In the genomic region with DNA sequence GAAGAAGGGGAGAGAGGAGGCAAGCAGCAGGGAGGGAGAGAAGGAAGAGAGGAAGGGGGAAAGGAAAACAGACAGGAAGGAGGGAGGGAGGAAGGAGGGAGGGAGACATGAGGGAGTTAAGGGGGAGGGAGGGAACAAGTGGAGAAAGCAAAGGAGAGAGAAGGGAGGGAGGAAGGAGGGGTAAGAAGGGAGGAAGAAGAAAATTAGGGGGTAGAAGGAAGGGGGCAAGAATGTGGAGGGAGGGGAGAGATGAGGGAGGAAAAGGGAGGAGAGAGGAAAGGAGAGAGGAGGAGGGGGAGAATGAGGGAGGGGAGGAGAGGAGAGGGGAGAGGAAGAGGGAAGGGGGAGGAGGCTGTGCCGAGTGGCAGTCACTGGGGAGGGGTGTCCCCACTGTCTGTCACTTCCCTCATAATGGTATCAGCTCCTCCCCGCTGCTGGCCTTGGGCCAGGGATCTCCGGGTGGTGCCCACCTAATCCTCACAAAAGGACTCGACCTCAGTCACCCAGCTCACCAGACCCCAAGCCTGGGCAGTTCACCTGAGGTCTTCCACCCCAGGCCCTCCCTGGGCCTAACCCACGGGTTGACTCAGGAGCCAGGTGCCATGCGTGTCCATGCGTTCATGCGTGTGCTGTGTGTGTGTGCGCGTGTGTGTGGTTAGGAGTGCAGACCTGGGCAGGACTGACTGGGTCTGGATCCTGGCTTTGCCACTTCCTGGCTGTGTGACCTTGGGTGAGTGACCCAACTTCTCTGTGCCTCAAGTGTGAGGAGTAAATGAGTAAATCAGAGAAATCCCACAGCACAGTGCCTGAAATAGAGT, we compare ENCODE assay signal across 17 cellular contexts. TPM values are rescaled to one million over a fixed set of nuclear protein-coding genes. Genes with fewer than 3 reads are reported as not detected.
DNase-seq lines count a peak whose midpoint lies in the region; ATAC-seq lines count a peak whose summit lies in the region.
"Had no signal": no experiment of that assay in that cellular context is flagged by ENCODE, and none has a peak within 500 bp of the region (broad histone marks: within the 10 kb centered on the region; RNA-seq: fewer than 3 reads in every experiment).

No MANE protein-coding gene starts in this region.

- H3K27ac ChIP-seq in ectodermal cell (ENCODE audit: insufficient read depth, low read depth, low read length, poor library complexity, severe bottlenecking) (peak overlapping the region; percentile 44), neuronal stem cell (replicated peaks; ENCODE audit: low read length) (no peak overlapping the region)

- no peak overlapping the region for H2BK12ac ChIP-seq in neuronal stem cell (ENCODE audit: low read length)

- no peak overlapping the region for H2BK5ac ChIP-seq in neuronal stem cell (ENCODE audit: low read length)

- 62 to 64% methylated on average over 10 of the region's 10 CpGs for WGBS in ectodermal cell, 2 experiments
- no CpG with 5 or more reads among the region's 10 CpGs for WGBS in neuronal stem cell (ENCODE audit: extremely low coverage in 2 of 2, insufficient read length in 2 of 2, insufficient replicate concordance in 1 of 2), 2 donors

- no peak overlapping the region for H3K14ac ChIP-seq in neuronal stem cell (ENCODE audit: low read length)

- H3K4me3 Mint-ChIP-seq in activated CD8-positive, alpha-beta memory T cell treated with anti-CD3 and anti-CD28 coated beads, Interleukin-2, amount 10 ng/mL, durations not matched to agents 7 days and 5 days: no peak overlapping the region
- H3K4me3 Mint-ChIP-seq: activated CD4-positive, alpha-beta T cell treated with anti-CD3 and anti-CD28 coated beads, Interleukin-2, amount 10 ng/mL, durations not matched to agents 7 days and 5 days; stimulated activated naive CD8-positive, alpha-beta T cell treated with anti-CD3 and anti-CD28 coated beads, Interleukin-15, Interleukin-2, amounts not matched to agents 100 ng/mL and 50 ng/mL, for 24 hours had no signal

- no peak overlapping the region for H3K4me3 ChIP-seq in ectodermal cell (ENCODE audit: insufficient read depth, low read depth, low read length)
- peak overlapping the region in 1 of 2 donors; percentile 7 for H3K4me3 ChIP-seq in neuronal stem cell (ENCODE audit: low read length in 2 of 2)

- no peak overlapping the region for H4K8ac ChIP-seq in neuronal stem cell (ENCODE audit: low read depth, low read length)

- H3K36me3 ChIP-seq in ectodermal cell (ENCODE audit: control insufficient read depth, insufficient read depth, low read length) (no peaks in the 10 kb centered on the region), neuronal stem cell (replicated peaks in 1 of 2; ENCODE audit: control insufficient read depth in 2 of 2, insufficient read depth in 2 of 2, low read length in 2 of 2) (no peaks in the 10 kb centered on the region)

- no peaks in the 10 kb centered on the region for H3K9me3 Mint-ChIP-seq in activated CD8-positive, alpha-beta memory T cell treated with anti-CD3 and anti-CD28 coated beads, Interleukin-2, amount 10 ng/mL, durations not matched to agents 7 days and 5 days (ENCODE audit: low read depth)
- H3K9me3 Mint-ChIP-seq: activated CD4-positive, alpha-beta T cell treated with anti-CD3 and anti-CD28 coated beads, Interleukin-2, amount 10 ng/mL, durations not matched to agents 7 days and 5 days; stimulated activated naive CD8-positive, alpha-beta T cell treated with anti-CD3 and anti-CD28 coated beads, Interleukin-15, Interleukin-2, amounts not matched to agents 100 ng/mL and 50 ng/mL, for 24 hours had no signal

- H3K36me3 Mint-ChIP-seq in activated CD8-positive, alpha-beta memory T cell treated with anti-CD3 and anti-CD28 coated beads, Interleukin-2, amount 10 ng/mL, durations not matched to agents 7 days and 5 days: no peaks in the 10 kb centered on the region

- peak overlapping the region; percentile 2 for H2BK15ac ChIP-seq in neuronal stem cell (ENCODE audit: low read length)

- no peaks in the 10 kb centered on the region for H3K27me3 Mint-ChIP-seq in activated CD8-positive, alpha-beta memory T cell treated with anti-CD3 and anti-CD28 coated beads, Interleukin-2, amount 10 ng/mL, durations not matched to agents 7 days and 5 days
- H3K27me3 Mint-ChIP-seq: activated CD4-positive, alpha-beta T cell treated with anti-CD3 and anti-CD28 coated beads, Interleukin-2, amount 10 ng/mL, durations not matched to agents 7 days and 5 days had no signal

- DNase-seq in activated CD8-positive, alpha-beta memory T cell treated with anti-CD3 and anti-CD28 coated beads, Interleukin-2, amount 10 ng/mL, durations not matched to agents 7 days and 5 days: peak; percentile 62
- no peak for DNase-seq in activated CD8-positive, alpha-beta memory T cell treated with anti-CD3 and anti-CD28 coated beads, Interleukin-2, amount 50 U/mL, for 48 hours
- DNase-seq in NCI-H69 (lab: John Stamatoyannopoulos, UW): peak; percentile 72
- no peak for DNase-seq in neuronal stem cell (ENCODE audit: low spot score)
- no peak for DNase-seq in ureter (ENCODE audit: low spot score)
- DNase-seq in DMS79 (lab: John Stamatoyannopoulos, UW): no peak
- DNase-seq: activated CD4-positive, alpha-beta T cell treated with anti-CD3 and anti-CD28 coated beads, Interleukin-2, amount 10 ng/mL, durations not matched to agents 7 days and 5 days; NCI-H1694 treated with DMSO at 0.1 percent for 48 hours; NK-92 treated with Interleukin-12 subunit alpha and Interleukin-12 subunit beta, amount 100 ng/mL, for 24 hours; stimulated activated CD4-positive, alpha-beta T cell treated with anti-CD3 and anti-CD28 coated beads, Interleukin-4, amount 100 ng/mL, for 1 hour; SW 1271 had no signal

- H3K23ac ChIP-seq in neuronal stem cell (ENCODE audit: low read depth, low read length, poor library complexity): no peak overlapping the region

- no peak overlapping the region for H4K91ac ChIP-seq in neuronal stem cell (ENCODE audit: low read depth, low read length, poor library complexity)

- CTCF ChIA-PET in activated CD8-positive, alpha-beta memory T cell treated with anti-CD3 and anti-CD28 coated beads, Interleukin-2, amount 10 ng/mL, durations not matched to agents 7 days and 5 days (lab: Charles Lee): interaction anchor here (1.3 kb wide), 1 partner anchor 464 kb away, joined by 3 read pairs; no protein-coding TSS in a partner anchor

- no peaks in the 10 kb centered on the region for H3K27me3 ChIP-seq in ectodermal cell (ENCODE audit: control insufficient read depth, insufficient read depth, low read length, poor library complexity, severe bottlenecking)
- no peaks in the 10 kb centered on the region for H3K27me3 ChIP-seq in neuronal stem cell (ENCODE audit: control insufficient read depth in 3 of 3, insufficient read depth in 3 of 3, low read depth in 1 of 3, low read length in 3 of 3)

- peak overlapping the region; percentile 9 for H3K18ac ChIP-seq in neuronal stem cell (ENCODE audit: low read length)

- H3K9ac ChIP-seq in neuronal stem cell (ENCODE audit: low read depth, low read length, poor library complexity): peak overlapping the region; percentile 46

- H3K4me1 ChIP-seq in ectodermal cell (ENCODE audit: control insufficient read depth, insufficient read depth, low read length) (peaks cover 16% of the 10 kb centered on the region), neuronal stem cell (ENCODE audit: control insufficient read depth in 2 of 2, insufficient read depth in 1 of 2, low read depth in 1 of 2, low read length in 2 of 2) (peaks cover 20 to 43% of the 10 kb centered on the region in 2 donors)

- peak; percentile 18 for ATAC-seq in activated CD8-positive, alpha-beta memory T cell treated with anti-CD3 and anti-CD28 coated beads, Interleukin-2, amount 10 ng/mL, durations not matched to agents 7 days and 5 days
- no peak for ATAC-seq in HG02840 (IDR thresholded peaks at IDR 0.05; ENCODE audit: low FRiP score, unreplicated experiment)
- ATAC-seq: esophagus mucosa had no signal

- peaks cover 49% of the 10 kb centered on the region for H3K4me1 Mint-ChIP-seq in activated CD8-positive, alpha-beta memory T cell treated with anti-CD3 and anti-CD28 coated beads, Interleukin-2, amount 10 ng/mL, durations not matched to agents 7 days and 5 days

- H3K4ac ChIP-seq in neuronal stem cell (ENCODE audit: low read length): no peak overlapping the region

- peak overlapping the region; percentile 28 for H2AFZ ChIP-seq in neuronal stem cell (ENCODE audit: low read length)

- no peak overlapping the region for H3K27ac Mint-ChIP-seq in activated CD8-positive, alpha-beta memory T cell treated with anti-CD3 and anti-CD28 coated beads, Interleukin-2, amount 10 ng/mL, durations not matched to agents 7 days and 5 days
- H3K27ac Mint-ChIP-seq: activated CD4-positive, alpha-beta T cell treated with anti-CD3 and anti-CD28 coated beads, Interleukin-2, amount 10 ng/mL, durations not matched to agents 7 days and 5 days; stimulated activated naive CD8-positive, alpha-beta T cell treated with anti-CD3 and anti-CD28 coated beads, Interleukin-15, Interleukin-2, amounts not matched to agents 100 ng/mL and 50 ng/mL, for 24 hours had no signal

- H3K79me1 ChIP-seq in neuronal stem cell (ENCODE audit: low read depth, low read length): no peaks in the 10 kb centered on the region

- H3K9me3 ChIP-seq in ectodermal cell (ENCODE audit: control insufficient read depth, low read length) (no peaks in the 10 kb centered on the region), neuronal stem cell (replicated peaks in 1 of 2; ENCODE audit: control insufficient read depth in 2 of 2, insufficient read depth in 1 of 2, low read depth in 1 of 2, low read length in 2 of 2) (no peaks in the 10 kb centered on the region)

- no peak overlapping the region for H2BK120ac ChIP-seq in neuronal stem cell (ENCODE audit: low read depth, low read length)

- H3K4me2 ChIP-seq in neuronal stem cell (ENCODE audit: insufficient read depth, low read length, poor library complexity, severe bottlenecking): no peak overlapping the region

- peak overlapping the region; percentile 16 for H2AK5ac ChIP-seq in neuronal stem cell (ENCODE audit: low read depth, low read length)

RNA-seq across cellular contexts. Expression of gene C9orf50, which starts 18.1 kb away (rescaled TPM):
- total RNA-seq in activated CD8-positive, alpha-beta memory T cell treated with anti-CD3 and anti-CD28 coated beads, Interleukin-2, amount 10 ng/mL, durations not matched to agents 7 days and 5 days: not detected
- polyA plus RNA-seq in ectodermal cell (2013, experiment 1 of 4): not detected
- not detected for polyA plus RNA-seq in ectodermal cell (2013, experiment 2 of 4)
- polyA plus RNA-seq in ectodermal cell (2013, experiment 3 of 4): not detected
- polyA plus RNA-seq in ectodermal cell (2013, experiment 4 of 4): not detected
- 0.11 TPM for polyA plus RNA-seq in neuronal stem cell (2013, experiment 1 of 2)
- polyA plus RNA-seq in neuronal stem cell (2013, experiment 2 of 2): 0.07 TPM
- total RNA-seq in ureter: not detected
- total RNA-seq: activated CD4-positive, alpha-beta T cell treated with anti-CD3 and anti-CD28 coated beads, Interleukin-2, amount 10 ng/mL, durations not matched to agents 7 days and 5 days; cerebellum; esophagus mucosa; mononuclear cell had no signal

RNA-seq across cellular contexts. Expression of gene NTMT1, which starts 23.2 kb away (rescaled TPM):
- total RNA-seq in activated CD8-positive, alpha-beta memory T cell treated with anti-CD3 and anti-CD28 coated beads, Interleukin-2, amount 10 ng/mL, durations not matched to agents 7 days and 5 days: 10 to 100 TPM; 37.2 to 46.2 TPM
- 39.0 TPM for polyA plus RNA-seq in ectodermal cell (2013, experiment 1 of 4)
- 37.3 TPM for polyA plus RNA-seq in ectodermal cell (2013, experiment 2 of 4)
- 31.3 TPM for polyA plus RNA-seq in ectodermal cell (2013, experiment 3 of 4)
- 35.2 TPM for polyA plus RNA-seq in ectodermal cell (2013, experiment 4 of 4)
- polyA plus RNA-seq in neuronal stem cell (2013, experiment 1 of 2): 24.4 TPM
- 22.5 TPM for polyA plus RNA-seq in neuronal stem cell (2013, experiment 2 of 2)
- 31.2 TPM for total RNA-seq in ureter

RNA-seq across cellular contexts. Expression of gene ASB6, which starts 39.1 kb away (rescaled TPM):
- total RNA-seq in activated CD8-positive, alpha-beta memory T cell treated with anti-CD3 and anti-CD28 coated beads, Interleukin-2, amount 10 ng/mL, durations not matched to agents 7 days and 5 days: 10 to 100 TPM; 25.0 to 26.4 TPM
- 20.0 TPM for polyA plus RNA-seq in ectodermal cell (2013, experiment 1 of 4)
- 20.5 TPM for polyA plus RNA-seq in ectodermal cell (2013, experiment 2 of 4)
- polyA plus RNA-seq in ectodermal cell (2013, experiment 3 of 4): 16.8 TPM
- polyA plus RNA-seq in ectodermal cell (2013, experiment 4 of 4): 17.5 TPM
- polyA plus RNA-seq in neuronal stem cell (2013, experiment 1 of 2): 10.1 TPM
- polyA plus RNA-seq in neuronal stem cell (2013, experiment 2 of 2): 10.5 TPM
- total RNA-seq in ureter: 18.8 TPM

Comparison
In these comparisons a context has a peak if more than half of its experiments do, and no peak if none do; other contexts are left out.
1. DNase-seq: peak in activated CD8-positive, alpha-beta memory T cell treated with anti-CD3 and anti-CD28 coated beads, Interleukin-2, amount 10 ng/mL, durations not matched to agents 7 days and 5 days (single experiment) and NCI-H69 (single experiment); none in activated CD8-positive, alpha-beta memory T cell treated with anti-CD3 and anti-CD28 coated beads, Interleukin-2, amount 50 U/mL, for 48 hours (single experiment), neuronal stem cell (single experiment), ureter (single experiment) and DMS79 (single experiment).